In the genomic region with DNA sequence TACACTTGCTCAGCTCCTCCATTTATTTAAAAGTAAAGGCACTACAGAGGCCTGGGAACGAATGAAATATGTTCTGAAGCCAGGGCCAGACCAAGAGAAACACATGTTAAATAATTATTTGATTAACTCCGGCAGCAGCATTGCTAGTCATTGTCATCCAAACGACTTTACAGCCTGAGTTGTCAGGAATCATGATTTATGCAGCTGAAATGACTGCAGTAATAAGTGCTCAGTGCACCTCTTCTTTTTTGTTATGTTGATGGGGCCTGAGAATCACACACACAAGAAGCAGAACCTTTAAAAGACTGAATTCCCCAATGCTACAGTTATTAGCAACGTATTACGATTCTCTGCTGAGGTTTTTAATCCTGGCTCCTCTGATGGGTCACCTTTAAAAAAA, we compare ENCODE assay signal across 23 cellular contexts. TPM values are rescaled to one million over a fixed set of nuclear protein-coding genes. Genes with fewer than 3 reads are reported as not detected.
DNase-seq lines count a peak whose midpoint lies in the region; ATAC-seq and TF ChIP-seq lines count a peak whose summit lies in the region.
"Had no signal": no experiment of that assay in that cellular context is flagged by ENCODE, and none has a peak within 500 bp of the region (broad histone marks: within the 10 kb centered on the region; RNA-seq: fewer than 3 reads in every experiment).

No MANE protein-coding gene starts in this region.

- peaks cover 100% of the 10 kb centered on the region for H4K20me1 ChIP-seq in neural progenitor cell (ENCODE audit: low read depth)

- H3K4me2 ChIP-seq in neural progenitor cell: no peak overlapping the region

- H3K36me3 ChIP-seq in neural progenitor cell: peaks cover 7% of the 10 kb centered on the region

- H2AFZ ChIP-seq in neural progenitor cell (replicated peaks): no peak overlapping the region

- H3K27ac ChIP-seq in neural progenitor cell: peak overlapping the region; percentile 75
- H3K27ac ChIP-seq: 22Rv1, HL-60, SK-N-MC had no signal

- H3K27me3 ChIP-seq in neural progenitor cell: no peaks in the 10 kb centered on the region

- H3K27ac Mint-ChIP-seq in neural progenitor cell (no peak overlapping the region), immature natural killer cell (peak overlapping the region in 2 of 6 donors; percentile 71 to 75)
- H3K27ac Mint-ChIP-seq: CD8-positive, alpha-beta T cell had no signal

- TF ChIP-seq CTCF in neural progenitor cell (IDR thresholded peaks at IDR 0.05): no peak

- H3K9me3 ChIP-seq in neural progenitor cell (ENCODE audit: low read depth): no peaks in the 10 kb centered on the region

- no peak overlapping the region for H3K4me3 ChIP-seq in neural progenitor cell
- H3K4me3 ChIP-seq: SK-N-MC had no signal

- peaks cover 100% of the 10 kb centered on the region for H3K79me2 ChIP-seq in neural progenitor cell (ENCODE audit: low read depth)

- H3K36me3 Mint-ChIP-seq in neural progenitor cell: peaks cover 4% of the 10 kb centered on the region
- peaks cover 4 to 11% (median 9%) of the 10 kb centered on the region in 3 donors for H3K36me3 Mint-ChIP-seq in immature natural killer cell
- H3K36me3 Mint-ChIP-seq: CD8-positive, alpha-beta T cell had no signal

- no peak overlapping the region for H3K9ac ChIP-seq in neural progenitor cell

- H3K4me1 ChIP-seq in neural progenitor cell: peaks cover 42% of the 10 kb centered on the region

- peaks cover 20% of the 10 kb centered on the region for H3F3A ChIP-seq in neural progenitor cell (ENCODE audit: low read depth)

- DNase-seq in DMS153 (lab: John Stamatoyannopoulos, UW): peak; percentile 46
- no peak for DNase-seq in DMS153 treated with DMSO at 0.1 percent for 48 hours (lab: John Stamatoyannopoulos, UW; ENCODE audit: unreplicated experiment)
- DNase-seq in NCI-H1417 treated with DMSO at 0.1 percent for 48 hours (lab: John Stamatoyannopoulos, UW): peak; percentile 6
- peak; percentile 79 for DNase-seq in NCI-H748 (lab: John Stamatoyannopoulos, UW; ENCODE audit: unreplicated experiment)
- DNase-seq in neural progenitor cell (ENCODE audit: low spot score): no peak
- no peak for DNase-seq in immature natural killer cell
- DNase-seq in SK-N-DZ (ENCODE audit: low spot score): no peak
- DNase-seq: C1 segment of cervical spinal cord; CD8-positive, alpha-beta T cell; DMS53; GDM1; KBM-7; NCI-H1092; NCI-H1694 treated with DMSO at 0.1 percent for 48 hours; NCI-H2081 treated with DMSO at 0.1 percent for 48 hours; NCI-H510A; SW 1271 had no signal

- no peaks in the 10 kb centered on the region for H3K9me3 Mint-ChIP-seq in neural progenitor cell
- peaks cover 0 to 2% (median 0%) of the 10 kb centered on the region in 6 donors for H3K9me3 Mint-ChIP-seq in immature natural killer cell
- H3K9me3 Mint-ChIP-seq: CD8-positive, alpha-beta T cell had no signal

- H3K27me3 Mint-ChIP-seq in neural progenitor cell (ENCODE audit: insufficient read depth, low read depth) (no peaks in the 10 kb centered on the region), immature natural killer cell (ENCODE audit: low read depth in 3 of 3) (no peaks in the 10 kb centered on the region)

- ATAC-seq in HG03108 (IDR thresholded peaks at IDR 0.05; ENCODE audit: unreplicated experiment): no peak
- ATAC-seq: CD8-positive, alpha-beta T cell; HepG2; Right ventricle myocardium inferior had no signal

- no peak overlapping the region for H3K4me3 Mint-ChIP-seq in neural progenitor cell
- H3K4me3 Mint-ChIP-seq in immature natural killer cell: no peak overlapping the region
- H3K4me3 Mint-ChIP-seq: CD8-positive, alpha-beta T cell had no signal

- H3K4me1 Mint-ChIP-seq in neural progenitor cell (peaks cover 18% of the 10 kb centered on the region), immature natural killer cell (peaks cover 10 to 18% of the 10 kb centered on the region in 2 donors)

RNA-seq across cellular contexts. Expression of gene EPHA4, which starts 58.9 kb away (rescaled TPM):
- 300 and 323 TPM in 2 replicates for total RNA-seq in neural progenitor cell (ENCODE audit: low replicate concordance)
- 10 to 100 TPM in 2 of 3 donors, 1 to 10 TPM in 1; 6.7 to 18.0 (median 14.2) TPM for polyA plus RNA-seq in immature natural killer cell
- not detected in 2 replicates for polyA plus RNA-seq in SK-N-DZ (2014; cell fraction: cytosol; rRNA removed)
- not detected in 2 replicates for polyA plus RNA-seq in SK-N-DZ (2014; cell fraction: nucleus; rRNA removed)
- total RNA-seq: HepG2 had no signal
- polyA plus RNA-seq: HepG2 had no signal

Comparison
In these comparisons a context has a peak if more than half of its experiments do, and no peak if none do; other contexts are left out.
1. DNase-seq: peak in DMS153 (single experiment), NCI-H1417 treated with DMSO at 0.1 percent for 48 hours (single experiment) and NCI-H748 (single experiment); none in DMS153 treated with DMSO at 0.1 percent for 48 hours (single experiment), neural progenitor cell (single experiment), immature natural killer cell (0 of 3) and SK-N-DZ (single experiment).